ENCODE assay signal across 9 cellular contexts in genomic region chr22:39253427-39254070, GRCh38. TPM values are rescaled to one million over a fixed set of nuclear protein-coding genes. Genes with fewer than 3 reads are reported as not detected.
DNase-seq lines count a peak whose midpoint lies in the region; TF ChIP-seq lines count a peak whose summit lies in the region.
"Had no signal": no experiment of that assay in that cellular context is flagged by ENCODE, and none has a peak within 500 bp of the region (broad histone marks: within the 10 kb centered on the region; RNA-seq: fewer than 3 reads in every experiment).

No MANE protein-coding gene starts in this region.

- H3K36me3 Mint-ChIP-seq in immature natural killer cell = no peaks in the 10 kb centered on the region
- H3K36me3 Mint-ChIP-seq: CD4-positive, CD25-positive, alpha-beta regulatory T cell had no signal

- DNase-seq in NCI-H1417 (lab: John Stamatoyannopoulos, UW) (peak in 2 of 3 experiments; percentile 9 to 37), NCI-H1417 treated with DMSO at 0.1 percent for 48 hours (lab: John Stamatoyannopoulos, UW) (no peak), NCI-H2171 (lab: John Stamatoyannopoulos, UW) (peak; percentile 57), ascending aorta (ENCODE audit: low spot score in 2 of 2) (peak; percentile 55 to 88), iPS-NIHi11 (ENCODE audit: low spot score) (peak; percentile 70), stromal cell of bone marrow (ENCODE audit: low read depth) (peak; percentile 52), T-helper 9 cell (no peak), immature natural killer cell (no peak)

- no peak overlapping the region for H3K27ac Mint-ChIP-seq in immature natural killer cell

- TF ChIP-seq CTCF in ascending aorta (IDR thresholded peaks at IDR 0.05) = no peak

- H3K27me3 Mint-ChIP-seq in immature natural killer cell (ENCODE audit: low read depth in 3 of 3) = peaks cover 14 to 26% (median 21%) of the 10 kb centered on the region in 3 donors

- H3K36me3 ChIP-seq in ascending aorta = no peaks in the 10 kb centered on the region

- H3K4me3 Mint-ChIP-seq in immature natural killer cell = no peak overlapping the region

- H3K27me3 ChIP-seq in ascending aorta = no peaks in the 10 kb centered on the region

- H3K4me1 Mint-ChIP-seq in immature natural killer cell = peaks cover 8 to 16% of the 10 kb centered on the region in 2 donors

- H3K4me1 ChIP-seq in ascending aorta = peaks cover 21 to 44% of the 10 kb centered on the region in 2 donors

- peak overlapping the region in 1 of 2 donors; percentile 38 for H3K4me3 ChIP-seq in ascending aorta

- peak overlapping the region; percentile 79 to 83 for H3K27ac ChIP-seq in ascending aorta

- H3K9me3 Mint-ChIP-seq in immature natural killer cell = peaks cover 0 to 1% (median 0%) of the 10 kb centered on the region in 6 donors

- intact Hi-C loops in ascending aorta (cut with DNase I) = loop anchor here (2.0 to 10.0 kb wide), 4 partner anchors 55 to 469 kb away; partner anchors contain the start of genes CBX6 and CBX7

- no peaks in the 10 kb centered on the region for H3K9me3 ChIP-seq in ascending aorta

RNA-seq across cellular contexts. Expression of gene PDGFB, which starts 8.8 kb away (rescaled TPM):
- total RNA-seq in ascending aorta = 8.9 TPM
- under 1 TPM in 2 of 3 donors, not detected in 1; 0.58 to 0.61 TPM for polyA plus RNA-seq in immature natural killer cell

Comparison
In these comparisons a context has a peak if more than half of its experiments do, and no peak if none do; other contexts are left out.
1. DNase-seq: peak in NCI-H1417 (2 of 3), NCI-H2171 (single experiment), ascending aorta (2 of 2), iPS-NIHi11 (single experiment) and stromal cell of bone marrow (single experiment); none in NCI-H1417 treated with DMSO at 0.1 percent for 48 hours (single experiment), T-helper 9 cell (single experiment) and immature natural killer cell (0 of 3).